In genomic region chr1:207152792-207153434, GRCh38 we compare ENCODE assay signal across 1 cellular context.
A peak's percentile ranks its signal among the peaks of the same experiment; 100 is the strongest.
TF ChIP-seq lines count a peak whose summit lies in the region.

No MANE protein-coding gene starts in this region.

TF ChIP-seq in HepG2, 621 proteins besides CTCF, POLR2A, EP300 and RAD21 (continued from another document and continues in another):
- TF ChIP-seq TAF1 (CRISPR knock-in tag; IDR thresholded peaks at IDR 0.05), result peak; percentile 71; the same call in 1 of the 2 replicates
- no peak for TF ChIP-seq TCF12 (IDR thresholded peaks at IDR 0.05)
- TF ChIP-seq TCF12 (CRISPR knock-in tag; IDR thresholded peaks at IDR 0.05), result no peak
- TF ChIP-seq, protein P1, sequence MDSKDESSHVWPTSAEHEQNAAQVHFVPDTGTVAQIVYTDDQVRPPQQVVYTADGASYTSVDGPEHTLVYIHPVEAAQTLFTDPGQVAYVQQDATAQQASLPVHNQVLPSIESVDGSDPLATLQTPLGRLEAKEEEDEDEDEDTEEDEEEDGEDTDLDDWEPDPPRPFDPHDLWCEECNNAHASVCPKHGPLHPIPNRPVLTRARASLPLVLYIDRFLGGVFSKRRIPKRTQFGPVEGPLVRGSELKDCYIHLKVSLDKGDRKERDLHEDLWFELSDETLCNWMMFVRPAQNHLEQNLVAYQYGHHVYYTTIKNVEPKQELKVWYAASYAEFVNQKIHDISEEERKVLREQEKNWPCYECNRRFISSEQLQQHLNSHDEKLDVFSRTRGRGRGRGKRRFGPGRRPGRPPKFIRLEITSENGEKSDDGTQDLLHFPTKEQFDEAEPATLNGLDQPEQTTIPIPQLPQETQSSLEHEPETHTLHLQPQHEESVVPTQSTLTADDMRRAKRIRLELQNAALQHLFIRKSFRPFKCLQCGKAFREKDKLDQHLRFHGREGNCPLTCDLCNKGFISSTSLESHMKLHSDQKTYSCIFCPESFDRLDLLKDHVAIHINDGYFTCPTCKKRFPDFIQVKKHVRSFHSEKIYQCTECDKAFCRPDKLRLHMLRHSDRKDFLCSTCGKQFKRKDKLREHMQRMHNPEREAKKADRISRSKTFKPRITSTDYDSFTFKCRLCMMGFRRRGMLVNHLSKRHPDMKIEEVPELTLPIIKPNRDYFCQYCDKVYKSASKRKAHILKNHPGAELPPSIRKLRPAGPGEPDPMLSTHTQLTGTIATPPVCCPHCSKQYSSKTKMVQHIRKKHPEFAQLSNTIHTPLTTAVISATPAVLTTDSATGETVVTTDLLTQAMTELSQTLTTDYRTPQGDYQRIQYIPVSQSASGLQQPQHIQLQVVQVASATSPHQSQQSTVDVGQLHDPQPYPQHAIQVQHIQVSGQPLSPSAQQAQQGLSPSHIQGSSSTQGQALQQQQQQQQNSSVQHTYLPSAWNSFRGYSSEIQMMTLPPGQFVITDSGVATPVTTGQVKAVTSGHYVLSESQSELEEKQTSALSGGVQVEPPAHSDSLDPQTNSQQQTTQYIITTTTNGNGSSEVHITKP (CRISPR knock-in tag; IDR thresholded peaks at IDR 0.05; ENCODE audit: low read depth), result peak; percentile 99
- no peak for TF ChIP-seq PRMT3 (CRISPR knock-in tag; IDR thresholded peaks at IDR 0.05; ENCODE audit: borderline replicate concordance, low read depth)
- TF ChIP-seq SIX4 (CRISPR knock-in tag; IDR thresholded peaks at IDR 0.05), result peak; percentile 46; the same call in 1 of the 2 replicates
- no peak for TF ChIP-seq SUZ12 (IDR thresholded peaks at IDR 0.05; ENCODE audit: low read depth, low read length)
- 0 out of 2 replicates have a peak, but pooled peaks have one; percentile 29 for TF ChIP-seq ATF7 (IDR thresholded peaks at IDR 0.05)
- no peak for TF ChIP-seq ATF7 (CRISPR knock-in tag; IDR thresholded peaks at IDR 0.05)
- peak; percentile 67 for TF ChIP-seq ATF2 (CRISPR knock-in tag; IDR thresholded peaks at IDR 0.05)
- TF ChIP-seq ZNF317 (CRISPR knock-in tag; IDR thresholded peaks at IDR 0.05), result no peak
- TF ChIP-seq, protein P2, sequence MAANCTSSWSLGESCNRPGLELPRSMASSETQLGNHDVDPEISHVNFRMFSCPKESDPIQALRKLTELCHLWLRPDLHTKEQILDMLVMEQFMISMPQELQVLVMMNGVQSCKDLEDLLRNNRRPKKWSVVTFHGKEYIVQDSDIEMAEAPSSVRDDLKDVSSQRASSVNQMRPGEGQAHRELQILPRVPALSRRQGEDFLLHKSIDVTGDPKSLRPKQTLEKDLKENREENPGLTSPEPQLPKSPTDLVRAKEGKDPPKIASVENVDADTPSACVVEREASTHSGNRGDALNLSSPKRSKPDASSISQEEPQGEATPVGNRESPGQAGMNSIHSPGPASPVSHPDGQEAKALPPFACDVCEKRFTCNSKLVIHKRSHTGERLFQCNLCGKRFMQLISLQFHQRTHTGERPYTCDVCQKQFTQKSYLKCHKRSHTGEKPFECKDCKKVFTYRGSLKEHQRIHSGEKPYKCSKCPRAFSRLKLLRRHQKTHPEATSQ (CRISPR knock-in tag; IDR thresholded peaks at IDR 0.05; ENCODE audit: borderline replicate concordance), result peak; percentile 87; the same call in 1 of the 2 replicates
- TF ChIP-seq ZFP36L1 (CRISPR knock-in tag; IDR thresholded peaks at IDR 0.05), result no peak
- TF ChIP-seq DR1 (CRISPR knock-in tag; IDR thresholded peaks at IDR 0.05), result no peak
- no peak for TF ChIP-seq ZSCAN25 (CRISPR knock-in tag; IDR thresholded peaks at IDR 0.05)
- no peak for TF ChIP-seq HOXD1 (CRISPR knock-in tag; IDR thresholded peaks at IDR 0.05)
- no peak; the same call in 1 of the 2 replicates for TF ChIP-seq ZNF124 (CRISPR knock-in tag; IDR thresholded peaks at IDR 0.05)
- no peak for TF ChIP-seq ZNF3 (CRISPR knock-in tag; IDR thresholded peaks at IDR 0.05)
- TF ChIP-seq, protein P3, sequence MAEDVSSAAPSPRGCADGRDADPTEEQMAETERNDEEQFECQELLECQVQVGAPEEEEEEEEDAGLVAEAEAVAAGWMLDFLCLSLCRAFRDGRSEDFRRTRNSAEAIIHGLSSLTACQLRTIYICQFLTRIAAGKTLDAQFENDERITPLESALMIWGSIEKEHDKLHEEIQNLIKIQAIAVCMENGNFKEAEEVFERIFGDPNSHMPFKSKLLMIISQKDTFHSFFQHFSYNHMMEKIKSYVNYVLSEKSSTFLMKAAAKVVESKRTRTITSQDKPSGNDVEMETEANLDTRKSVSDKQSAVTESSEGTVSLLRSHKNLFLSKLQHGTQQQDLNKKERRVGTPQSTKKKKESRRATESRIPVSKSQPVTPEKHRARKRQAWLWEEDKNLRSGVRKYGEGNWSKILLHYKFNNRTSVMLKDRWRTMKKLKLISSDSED (CRISPR knock-in tag; IDR thresholded peaks at IDR 0.05), result no peak
- no peak for TF ChIP-seq NCOA5 (CRISPR knock-in tag; IDR thresholded peaks at IDR 0.05)
- no peak for TF ChIP-seq HES4 (CRISPR knock-in tag; IDR thresholded peaks at IDR 0.05; ENCODE audit: borderline replicate concordance)
- no peak for TF ChIP-seq ZNF737 (CRISPR knock-in tag; IDR thresholded peaks at IDR 0.05; ENCODE audit: borderline replicate concordance)
- TF ChIP-seq ZNF850 (CRISPR knock-in tag; conservative IDR thresholded peaks at IDR 0.05), result no peak
- no peak for TF ChIP-seq NFE2L1 (CRISPR knock-in tag; IDR thresholded peaks at IDR 0.05; ENCODE audit: borderline replicate concordance)
- peak; percentile 49 for TF ChIP-seq GATAD2A (CRISPR knock-in tag; IDR thresholded peaks at IDR 0.05)
- TF ChIP-seq PLRG1 (conservative IDR thresholded peaks at IDR 0.05), result no peak
- TF ChIP-seq ISX (CRISPR knock-in tag; conservative IDR thresholded peaks at IDR 0.05), result no peak
- no peak for TF ChIP-seq DMAP1 (CRISPR knock-in tag; IDR thresholded peaks at IDR 0.05)
- no peak for TF ChIP-seq KDM4B (CRISPR knock-in tag; IDR thresholded peaks at IDR 0.05)
- TF ChIP-seq, protein P4, sequence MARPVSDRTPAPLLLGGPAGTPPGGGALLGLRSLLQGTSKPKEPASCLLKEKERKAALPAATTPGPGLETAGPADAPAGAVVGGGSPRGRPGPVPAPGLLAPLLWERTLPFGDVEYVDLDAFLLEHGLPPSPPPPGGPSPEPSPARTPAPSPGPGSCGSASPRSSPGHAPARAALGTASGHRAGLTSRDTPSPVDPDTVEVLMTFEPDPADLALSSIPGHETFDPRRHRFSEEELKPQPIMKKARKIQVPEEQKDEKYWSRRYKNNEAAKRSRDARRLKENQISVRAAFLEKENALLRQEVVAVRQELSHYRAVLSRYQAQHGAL (CRISPR knock-in tag; IDR thresholded peaks at IDR 0.05; ENCODE audit: not compliant biosample characterization), result no peak
- TF ChIP-seq SOX5 (CRISPR knock-in tag; IDR thresholded peaks at IDR 0.05; ENCODE audit: borderline replicate concordance), result 0 out of 2 replicates have a peak, but pooled peaks have one; percentile 9
- no peak for TF ChIP-seq BATF2 (CRISPR knock-in tag; IDR thresholded peaks at IDR 0.05)
- TF ChIP-seq, protein P5, sequence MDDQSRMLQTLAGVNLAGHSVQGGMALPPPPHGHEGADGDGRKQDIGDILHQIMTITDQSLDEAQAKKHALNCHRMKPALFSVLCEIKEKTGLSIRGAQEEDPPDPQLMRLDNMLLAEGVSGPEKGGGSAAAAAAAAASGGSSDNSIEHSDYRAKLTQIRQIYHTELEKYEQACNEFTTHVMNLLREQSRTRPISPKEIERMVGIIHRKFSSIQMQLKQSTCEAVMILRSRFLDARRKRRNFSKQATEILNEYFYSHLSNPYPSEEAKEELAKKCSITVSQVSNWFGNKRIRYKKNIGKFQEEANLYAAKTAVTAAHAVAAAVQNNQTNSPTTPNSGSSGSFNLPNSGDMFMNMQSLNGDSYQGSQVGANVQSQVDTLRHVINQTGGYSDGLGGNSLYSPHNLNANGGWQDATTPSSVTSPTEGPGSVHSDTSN (CRISPR knock-in tag; IDR thresholded peaks at IDR 0.05; ENCODE audit: borderline replicate concordance), result no peak
- no peak for TF ChIP-seq ZNF441 (CRISPR knock-in tag; IDR thresholded peaks at IDR 0.05; ENCODE audit: borderline replicate concordance)
- TF ChIP-seq NRL (CRISPR knock-in tag; IDR thresholded peaks at IDR 0.05; ENCODE audit: borderline replicate concordance), result no peak
- TF ChIP-seq ZNF704 (CRISPR knock-in tag; IDR thresholded peaks at IDR 0.05; ENCODE audit: borderline replicate concordance), result no peak
- no peak for TF ChIP-seq ZSCAN22 (CRISPR knock-in tag; IDR thresholded peaks at IDR 0.05)
- no peak for TF ChIP-seq ZNF781 (CRISPR knock-in tag; IDR thresholded peaks at IDR 0.05; ENCODE audit: borderline replicate concordance, not compliant biosample characterization)
- TF ChIP-seq ZNF792 (CRISPR knock-in tag; IDR thresholded peaks at IDR 0.05), result peak; percentile 72; the same call in 1 of the 2 replicates
- TF ChIP-seq PCBP2 (optimal IDR thresholded peaks at IDR 0.05; ENCODE audit: low read depth, low read length, poor library complexity, severe bottlenecking), result no peak
- no peak for TF ChIP-seq ZNF101 (CRISPR knock-in tag; IDR thresholded peaks at IDR 0.05; ENCODE audit: borderline replicate concordance, low read depth)
- TF ChIP-seq ZNF709 (CRISPR knock-in tag; IDR thresholded peaks at IDR 0.05), result 0 out of 2 replicates have a peak, but pooled peaks have one; percentile 40
- TF ChIP-seq, protein P6, sequence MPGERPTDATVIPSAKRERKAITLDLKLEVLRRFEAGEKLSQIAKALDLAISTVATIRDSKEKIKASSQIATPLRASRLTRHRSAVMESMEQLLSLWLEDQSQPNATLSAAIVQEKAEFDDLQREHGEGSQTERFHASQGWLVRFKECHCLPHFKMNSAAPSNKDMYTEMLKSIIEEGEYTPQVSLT (CRISPR knock-in tag; IDR thresholded peaks at IDR 0.05; ENCODE audit: borderline replicate concordance, low read depth), result no peak
- no peak for TF ChIP-seq GTF3A (CRISPR knock-in tag; conservative IDR thresholded peaks at IDR 0.05)
- 0 out of 2 replicates have a peak, but pooled peaks have one; percentile 51 for TF ChIP-seq EED (CRISPR knock-in tag; IDR thresholded peaks at IDR 0.05)
- no peak for TF ChIP-seq AKAP8 (CRISPR knock-in tag; IDR thresholded peaks at IDR 0.05)
- no peak for TF ChIP-seq RBM39 (IDR thresholded peaks at IDR 0.05; ENCODE audit: low read depth, low read length, poor library complexity, severe bottlenecking)
- peak; percentile 35; the same call in 1 of the 2 replicates for TF ChIP-seq CHD2 (IDR thresholded peaks at IDR 0.05; ENCODE audit: low read depth, low read length)
- peak; percentile 90 for TF ChIP-seq WIZ (CRISPR knock-in tag; IDR thresholded peaks at IDR 0.05)
- no peak for TF ChIP-seq ZKSCAN1 (IDR thresholded peaks at IDR 0.05; ENCODE audit: low read length)
- TF ChIP-seq ZNF784 (CRISPR knock-in tag; IDR thresholded peaks at IDR 0.05; ENCODE audit: borderline replicate concordance), result no peak
- no peak for TF ChIP-seq ZNF512B (CRISPR knock-in tag; IDR thresholded peaks at IDR 0.05; ENCODE audit: borderline replicate concordance)
- peak; percentile 91 for TF ChIP-seq GATAD1 (CRISPR knock-in tag; IDR thresholded peaks at IDR 0.05)
